25 cellular contexts compared by ENCODE assay signal in the genomic region with DNA sequence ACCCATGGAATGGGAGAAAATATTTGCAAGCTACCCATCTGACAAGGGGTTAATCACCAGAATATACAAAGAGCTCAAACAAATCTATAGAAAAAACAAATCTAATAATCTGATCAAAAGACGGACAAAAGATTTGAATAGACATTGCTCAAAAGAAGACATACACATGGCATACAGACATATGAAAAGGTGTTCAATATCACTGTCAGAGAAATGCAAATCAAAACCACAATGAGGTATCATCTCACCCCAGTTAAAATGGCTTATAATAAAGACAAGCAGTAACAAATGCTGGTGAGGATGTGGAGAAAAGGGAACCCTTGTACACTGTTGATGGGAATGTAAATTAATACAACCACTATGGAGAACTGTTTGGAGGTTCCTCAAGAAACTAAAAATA.
"Had no signal": no experiment of that assay in that cellular context is flagged by ENCODE, and none has a peak within 500 bp of the region (broad histone marks: within the 10 kb centered on the region; RNA-seq: fewer than 3 reads in every experiment).

No MANE protein-coding gene starts in this region.

- DNase-seq: naive thymus-derived CD8-positive, alpha-beta T cell; occipital lobe; ovary; posterior cingulate gyrus; psoas muscle; right cardiac atrium; right lobe of liver; sigmoid colon; small intestine; stimulated activated CD4-positive, alpha-beta T cell treated with anti-CD3 and anti-CD28 coated beads, Interleukin-15, amount 100 ng/mL, for 24 hours; stimulated activated CD4-positive, alpha-beta T cell treated with anti-CD3 and anti-CD28 coated beads, Interleukin-2, amount 100 ng/mL, for 24 hours; stimulated activated CD4-positive, alpha-beta T cell treated with anti-CD3 and anti-CD28 coated beads, Interleukin-2, amount 100 ng/mL, for 48 hours; stimulated activated CD4-positive, alpha-beta T cell treated with anti-CD3 and anti-CD28 coated beads, Interleukin-4, amount 100 ng/mL, for 24 hours; stimulated activated naive B cell treated with anti-CD40 and anti-IgM and Interleukin-4, amounts not matched to agents 10 μg/mL and 1 μg/mL and 100 μg/mL, for 72 hours; stimulated activated naive CD4-positive, alpha-beta T cell treated with Interleukin-2 at 50 U/mL for 16 hours; stomach; testis; tibial artery; transverse colon; upper lobe of right lung; uterus had no signal

- H3K4me1 ChIP-seq: neural progenitor cell, parathyroid adenoma, psoas muscle, right lobe of liver, sigmoid colon, stomach, testis, tibial artery, transverse colon, upper lobe of right lung, uterus had no signal

- FAIRE-seq: small intestine had no signal

- H3K4me3 ChIP-seq: neural progenitor cell, ovary, psoas muscle, right lobe of liver, sigmoid colon, stomach, testis, tibial artery, transverse colon, upper lobe of right lung, uterus had no signal

- H3K9ac ChIP-seq: neural progenitor cell, parathyroid adenoma had no signal

- H3K27me3 ChIP-seq: neural progenitor cell, ovary, right lobe of liver, sigmoid colon, stomach, testis, tibial artery, transverse colon, upper lobe of right lung, uterus had no signal

- H3K27ac ChIP-seq: neural progenitor cell, ovary, parathyroid adenoma, psoas muscle, right lobe of liver, sigmoid colon, stomach, testis, tibial artery, transverse colon, upper lobe of right lung, uterus had no signal

- H2AFZ ChIP-seq: neural progenitor cell, parathyroid adenoma had no signal

- H3K79me2 ChIP-seq: parathyroid adenoma had no signal

- H3K4me2 ChIP-seq: neural progenitor cell had no signal

- H3K36me3 ChIP-seq: neural progenitor cell, ovary, right lobe of liver, sigmoid colon, transverse colon, upper lobe of right lung, uterus had no signal

- H3K9me3 ChIP-seq: ovary, psoas muscle, sigmoid colon, stomach, testis, tibial artery, transverse colon, upper lobe of right lung, uterus had no signal

- ATAC-seq: naive thymus-derived CD8-positive, alpha-beta T cell; natural killer cell treated with Interleukin-12 subunit alpha and Interleukin-12 subunit beta and Interleukin-15 and Interleukin-18, amount 100 ng/mL, for 72 hours; psoas muscle; right cardiac atrium; right lobe of liver; stimulated activated effector memory CD8-positive, alpha-beta T cell treated with anti-CD3 and anti-CD28 coated beads, Interleukin-12 subunit alpha, Interleukin-12 subunit beta, amount 100 ng/mL, for 72 hours; stimulated activated naive B cell treated with anti-CD40 and anti-IgM and Interleukin-4, amounts not matched to agents 10 μg/mL and 1 μg/mL and 100 μg/mL, for 72 hours; upper lobe of right lung had no signal
